ENCODE assay signal across 14 cellular contexts in genomic region chr3:147008458-147008857, GRCh38.
"Had no signal": no experiment of that assay in that cellular context is flagged by ENCODE, and none has a peak within 500 bp of the region (broad histone marks: within the 10 kb centered on the region; RNA-seq: fewer than 3 reads in every experiment).

No MANE protein-coding gene starts in this region.

- ATAC-seq: naive thymus-derived CD8-positive, alpha-beta T cell; right cardiac atrium had no signal

- H3K4me1 ChIP-seq: heart left ventricle, vagina had no signal

- H3K27ac ChIP-seq: dorsolateral prefrontal cortex, heart left ventricle, neutrophil, ovary, skin epidermis, vagina had no signal

- H3K36me3 ChIP-seq: heart left ventricle, neutrophil, ovary, vagina had no signal

- H3K4me3 ChIP-seq: dorsolateral prefrontal cortex, heart left ventricle, ovary, skin epidermis, vagina had no signal

- H3K27me3 ChIP-seq: heart left ventricle, neutrophil, ovary, vagina had no signal

- H3K9me3 ChIP-seq: heart left ventricle, neutrophil, ovary, vagina had no signal

- FAIRE-seq: frontal cortex had no signal

- DNase-seq: cortex of kidney; dorsolateral prefrontal cortex; effector CD8-positive, alpha-beta T cell; heart left ventricle; hippocampal formation; naive thymus-derived CD8-positive, alpha-beta T cell; ovary; right cardiac atrium; stimulated activated CD4-positive, alpha-beta T cell treated with anti-CD3 and anti-CD28 coated beads, Interleukin-12 subunit alpha, Interleukin-12 subunit beta, amount 100 ng/mL, for 4 hours; stimulated activated naive CD4-positive, alpha-beta T cell treated with Interleukin-2 at 50 U/mL for 16 hours had no signal
